Comparison of ENCODE assay signal across 9 cellular contexts in the genomic region with DNA sequence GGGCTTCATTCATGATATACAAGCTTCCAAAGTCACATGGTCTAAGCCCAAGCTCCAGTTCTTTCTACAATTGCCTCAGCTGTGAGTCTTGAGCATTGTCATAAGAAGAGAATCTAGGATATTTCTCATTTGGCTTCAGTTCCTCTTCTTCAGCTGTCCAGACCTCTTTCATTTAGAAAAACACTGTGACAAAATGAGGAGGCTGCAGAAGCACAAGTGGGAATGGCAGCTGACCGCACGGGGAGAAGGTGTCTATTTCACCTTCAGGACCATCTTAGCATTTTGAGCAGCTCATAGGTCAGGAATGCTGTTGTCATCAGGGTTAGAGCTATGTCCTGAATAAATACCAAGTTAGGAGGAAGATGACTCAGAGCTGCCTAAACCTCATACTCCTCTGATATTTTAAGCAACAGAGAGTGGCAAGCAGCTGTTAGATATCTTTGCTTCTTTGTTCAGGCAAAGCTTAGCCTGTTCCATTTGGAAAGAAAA.
DNase-seq lines count a peak whose midpoint lies in the region; ATAC-seq and TF ChIP-seq lines count a peak whose summit lies in the region.
"Had no signal": no experiment of that assay in that cellular context is flagged by ENCODE, and none has a peak within 500 bp of the region (broad histone marks: within the 10 kb centered on the region; RNA-seq: fewer than 3 reads in every experiment).

No MANE protein-coding gene starts in this region.

- no peaks in the 10 kb centered on the region for H3K27me3 ChIP-seq in breast epithelium
- H3K27me3 ChIP-seq in layer of hippocampus (ENCODE audit: control insufficient read depth, insufficient read depth, low read length) = no peaks in the 10 kb centered on the region
- H3K27me3 ChIP-seq in suprapubic skin = no peaks in the 10 kb centered on the region

- no peaks in the 10 kb centered on the region for H3K36me3 Mint-ChIP-seq in activated CD4-positive, alpha-beta T cell treated with anti-CD3 and anti-CD28 coated beads, Interleukin-2, amount 10 ng/mL, durations not matched to agents 24 days and 14 days (ENCODE audit: low read depth)

- TF ChIP-seq EP300 in suprapubic skin (IDR thresholded peaks at IDR 0.05) = no peak

- H3K4me1 ChIP-seq in breast epithelium (no peaks in the 10 kb centered on the region), suprapubic skin (peaks cover 19% of the 10 kb centered on the region)

- intact Hi-C loops in activated CD4-positive, alpha-beta T cell treated with anti-CD3 and anti-CD28 coated beads, Interleukin-2, amount 10 ng/mL, durations not matched to agents 24 days and 14 days (cut with micrococcal nuclease) = loop anchor here (5.0 kb wide), 1 partner anchor 387 kb away; no protein-coding TSS in a partner anchor
- intact Hi-C loops in breast epithelium (cut with DNase I; ENCODE audit: low total_unique reads) = no loop called here

- peak overlapping the region; percentile 54 for H3K27ac Mint-ChIP-seq in activated CD4-positive, alpha-beta T cell treated with anti-CD3 and anti-CD28 coated beads, Interleukin-2, amount 10 ng/mL, durations not matched to agents 24 days and 14 days

- ATAC-seq in HG02870 (IDR thresholded peaks at IDR 0.05; ENCODE audit: unreplicated experiment) = peak; percentile 83

- no peak for DNase-seq in activated CD4-positive, alpha-beta T cell treated with anti-CD3 and anti-CD28 coated beads, Interleukin-2, amount 10 ng/mL, durations not matched to agents 24 days and 14 days
- no peak for DNase-seq in activated CD4-positive, alpha-beta T cell treated with anti-CD3 and anti-CD28 coated beads for 1 hour
- DNase-seq in NOMO-1 (lab: John Stamatoyannopoulos, UW; ENCODE audit: unreplicated experiment in 2 of 2) = peak; percentile 39 to 90
- DNase-seq in breast epithelium (ENCODE audit: low spot score in 2 of 2) = peak in 1 of 2 donors; percentile 45
- DNase-seq in suprapubic skin (ENCODE audit: low spot score in 2 of 2) = no peak
- no peak for DNase-seq in activated CD8-positive, alpha-beta memory T cell treated with anti-CD3 and anti-CD28 coated beads, Interleukin-2, amount 50 U/mL, for 48 hours

- H3K27me3 Mint-ChIP-seq in activated CD4-positive, alpha-beta T cell treated with anti-CD3 and anti-CD28 coated beads, Interleukin-2, amount 10 ng/mL, durations not matched to agents 24 days and 14 days = peaks cover 2% of the 10 kb centered on the region

- H3K36me3 ChIP-seq in breast epithelium (no peaks in the 10 kb centered on the region), suprapubic skin (no peaks in the 10 kb centered on the region)

- 7% methylated on average over 2 of the region's 2 CpGs for WGBS in suprapubic skin

- peaks cover 18% of the 10 kb centered on the region for H3K4me1 Mint-ChIP-seq in activated CD4-positive, alpha-beta T cell treated with anti-CD3 and anti-CD28 coated beads, Interleukin-2, amount 10 ng/mL, durations not matched to agents 24 days and 14 days

- H3K27ac ChIP-seq in breast epithelium (peak overlapping the region; percentile 73 to 82), layer of hippocampus (ENCODE audit: low read depth, low read length) (peak overlapping the region; percentile 32), suprapubic skin (peak overlapping the region; percentile 21)
- H3K27ac ChIP-seq: C4-2B had no signal

- H3K4me3 ChIP-seq in breast epithelium (no peak overlapping the region), suprapubic skin (no peak overlapping the region)

- no peaks in the 10 kb centered on the region for H3K9me3 Mint-ChIP-seq in activated CD4-positive, alpha-beta T cell treated with anti-CD3 and anti-CD28 coated beads, Interleukin-2, amount 10 ng/mL, durations not matched to agents 24 days and 14 days

- no peak overlapping the region for H3K4me3 Mint-ChIP-seq in activated CD4-positive, alpha-beta T cell treated with anti-CD3 and anti-CD28 coated beads, Interleukin-2, amount 10 ng/mL, durations not matched to agents 24 days and 14 days

- no peaks in the 10 kb centered on the region for H3K9me3 ChIP-seq in breast epithelium
- H3K9me3 ChIP-seq in suprapubic skin = no peaks in the 10 kb centered on the region

- no peak for TF ChIP-seq CTCF in breast epithelium (IDR thresholded peaks at IDR 0.05)
- TF ChIP-seq CTCF in suprapubic skin (IDR thresholded peaks at IDR 0.05) = no peak

- TF ChIP-seq POLR2A in breast epithelium (IDR thresholded peaks at IDR 0.05) (no peak), suprapubic skin (IDR thresholded peaks at IDR 0.05) (no peak)

Comparison
In these comparisons a context has a peak if more than half of its experiments do, and no peak if none do; other contexts are left out.
1. DNase-seq: peak in NOMO-1 (2 of 2); none in activated CD4-positive, alpha-beta T cell treated with anti-CD3 and anti-CD28 coated beads, Interleukin-2, amount 10 ng/mL, durations not matched to agents 24 days and 14 days (single experiment), activated CD4-positive, alpha-beta T cell treated with anti-CD3 and anti-CD28 coated beads for 1 hour (single experiment), suprapubic skin (0 of 2) and activated CD8-positive, alpha-beta memory T cell treated with anti-CD3 and anti-CD28 coated beads, Interleukin-2, amount 50 U/mL, for 48 hours (single experiment).
2. H3K27ac ChIP-seq: peak in every context shown above with its lines; median percentile 78 in breast epithelium; 32 in layer of hippocampus; 21 in suprapubic skin.